In genomic region chr4:139918994-139919393, GRCh38 we compare ENCODE assay signal across 15 cellular contexts.
DNase-seq lines count a peak whose midpoint lies in the region; ATAC-seq and TF ChIP-seq lines count a peak whose summit lies in the region.
"Had no signal": no experiment of that assay in that cellular context is flagged by ENCODE, and none has a peak within 500 bp of the region (broad histone marks: within the 10 kb centered on the region; RNA-seq: fewer than 3 reads in every experiment).

No MANE protein-coding gene starts in this region.

- DNase-seq in heart right ventricle (no peak), cardiac septum (ENCODE audit: low spot score) (no peak), glutamatergic neuron (no peak), BE2C (no peak)
- DNase-seq in stimulated activated CD4-positive, alpha-beta T cell treated with anti-CD3 and anti-CD28 coated beads, Interleukin-1b, Interleukin-23, amount 100 ng/mL, for 48 hours, result no peak
- DNase-seq in activated T-cell treated with anti-CD3 and anti-CD28 coated beads, Interleukin-2, amount 50 U/mL, for 1 hour, result no peak
- DNase-seq: activated CD4-positive, alpha-beta T cell treated with anti-CD3 and anti-CD28 coated beads for 1 hour; activated T-cell treated with anti-CD3 and anti-CD28 coated beads, Interleukin-2, amount 50 U/mL, for 48 hours; aorta; hypothalamus; NCI-H1694 treated with DMSO at 0.1 percent for 48 hours had no signal

- H3K36me3 ChIP-seq in heart right ventricle (no peaks in the 10 kb centered on the region), rectal smooth muscle tissue (ENCODE audit: control insufficient read depth, insufficient read depth, low read length) (no peaks in the 10 kb centered on the region), BE2C (no peaks in the 10 kb centered on the region; the same call in 1 of the 2 replicates)

- H3K27me3 ChIP-seq in heart right ventricle (no peaks in the 10 kb centered on the region), rectal smooth muscle tissue (ENCODE audit: control insufficient read depth, insufficient read depth, low read length) (no peaks in the 10 kb centered on the region), BE2C (no peaks in the 10 kb centered on the region)

- H3K9me3 ChIP-seq in heart right ventricle, result no peaks in the 10 kb centered on the region
- no peaks in the 10 kb centered on the region for H3K9me3 ChIP-seq in BE2C

- H3K27me3 Mint-ChIP-seq in glutamatergic neuron (ENCODE audit: unreplicated experiment), result peaks cover 23% of the 10 kb centered on the region

- H3K9ac ChIP-seq in rectal smooth muscle tissue (ENCODE audit: low read length), result no peak overlapping the region
- H3K9ac ChIP-seq: KMS-11 had no signal

- peaks cover 80% of the 10 kb centered on the region for H3K4me1 Mint-ChIP-seq in glutamatergic neuron (ENCODE audit: low read depth, unreplicated experiment)
- H3K4me1 Mint-ChIP-seq: memory B cell had no signal

- intact Hi-C loops in heart right ventricle (cut with DNase I) (loop anchor here in 3 of 10 donors (5.0 to 10.0 kb wide), 4 partner anchors 83 to 157 kb away; no protein-coding TSS in a partner anchor), cardiac septum (cut with DNase I) (loop anchor here (5.0 kb wide), 2 partner anchors 128 to 233 kb away; partner anchors contain the start of gene MAML3)

- no peak overlapping the region for H3K27ac Mint-ChIP-seq in glutamatergic neuron (ENCODE audit: unreplicated experiment)
- H3K27ac Mint-ChIP-seq: memory B cell had no signal

- TF ChIP-seq CTCF in heart right ventricle (IDR thresholded peaks at IDR 0.05), result no peak
- TF ChIP-seq CTCF in glutamatergic neuron (IDR thresholded peaks at IDR 0.05; ENCODE audit: partially characterized antibody, unreplicated experiment), result no peak
- TF ChIP-seq CTCF in BE2C (IDR thresholded peaks at IDR 0.05; ENCODE audit: low read depth, low read length), result no peak

- H3K36me3 Mint-ChIP-seq in glutamatergic neuron (ENCODE audit: unreplicated experiment), result no peaks in the 10 kb centered on the region
- H3K36me3 Mint-ChIP-seq: memory B cell had no signal

- peak in 4 of 8 donors; percentile 45 to 56 (median 50) for ATAC-seq in heart right ventricle
- no peak for ATAC-seq in GM18502 (IDR thresholded peaks at IDR 0.05; ENCODE audit: poor library complexity, unreplicated experiment)

- H3K4me3 ChIP-seq in heart right ventricle (peak overlapping the region in 1 of 10 donors; percentile 15), rectal smooth muscle tissue (ENCODE audit: low read length) (no peak overlapping the region), BE2C (ENCODE audit: low read depth, low read length) (no peak overlapping the region)

- H3K4me1 ChIP-seq in heart right ventricle, result peaks cover 19 to 88% (median 69%) of the 10 kb centered on the region in 9 donors
- H3K4me1 ChIP-seq in rectal smooth muscle tissue (ENCODE audit: control insufficient read depth, insufficient read depth, low read length), result peaks cover 64% of the 10 kb centered on the region
- peaks cover 58% of the 10 kb centered on the region for H3K4me1 ChIP-seq in BE2C

- H3K9me3 Mint-ChIP-seq in glutamatergic neuron (ENCODE audit: unreplicated experiment), result peaks cover 33% of the 10 kb centered on the region
- H3K9me3 Mint-ChIP-seq: memory B cell had no signal

- peak overlapping the region; percentile 35 to 88 (median 76) for H3K27ac ChIP-seq in heart right ventricle
- peak overlapping the region; percentile 80 for H3K27ac ChIP-seq in rectal smooth muscle tissue (ENCODE audit: low read depth, low read length)
- H3K27ac ChIP-seq: KMS-11 had no signal

- H3K4me3 Mint-ChIP-seq in glutamatergic neuron (ENCODE audit: unreplicated experiment), result peak overlapping the region; percentile 40
- H3K4me3 Mint-ChIP-seq: memory B cell had no signal
